8 cellular contexts compared by ENCODE assay signal in the genomic region with DNA sequence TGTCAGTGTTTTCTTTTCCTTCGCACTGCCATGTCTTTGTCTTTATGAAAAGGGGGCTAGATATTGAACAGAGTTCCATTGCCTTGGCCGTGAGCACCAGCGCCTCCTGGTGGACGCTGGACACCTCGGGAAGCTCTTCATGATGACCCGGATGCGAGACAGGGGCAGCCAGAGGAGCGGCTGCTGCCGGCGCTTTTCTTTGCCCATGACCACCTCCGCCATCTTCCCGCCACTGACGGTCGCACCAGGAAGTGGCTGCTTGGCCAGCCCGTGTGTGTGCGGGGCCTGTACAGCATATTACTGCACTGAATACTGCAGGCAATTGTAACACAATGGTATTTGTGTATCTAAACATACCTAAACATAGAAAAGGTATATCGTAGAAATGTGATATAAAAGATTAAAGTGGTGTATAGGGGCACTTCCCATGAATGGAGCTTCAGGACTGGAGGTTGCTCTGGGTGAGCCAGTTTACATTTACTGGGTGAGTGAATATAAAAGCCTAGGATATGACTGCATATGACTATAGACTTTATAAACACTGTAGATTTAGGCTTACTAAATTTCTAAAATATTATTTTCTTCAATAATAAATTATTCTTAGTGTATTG.
DNase-seq lines count a peak whose midpoint lies in the region; ATAC-seq and TF ChIP-seq lines count a peak whose summit lies in the region.

No MANE protein-coding gene starts in this region.

- no peak for DNase-seq in AG09319 (ENCODE audit: extremely low read depth, low read depth)
- DNase-seq in foreskin fibroblast, result peak in 1 of 2 donors; percentile 3
- no peak for DNase-seq in effector CD8-positive, alpha-beta T cell (lab: John Stamatoyannopoulos, UW)
- DNase-seq in NCI-H226, result no peak

- H3K36me3 ChIP-seq in Loucy (ENCODE audit: insufficient read depth, low read length), result no peaks in the 10 kb centered on the region

- TF ChIP-seq CTCF in AG09319 (IDR thresholded peaks at IDR 0.05; ENCODE audit: low read depth, low read length) (peak; percentile 48), Loucy (conservative IDR thresholded peaks at IDR 0.05; ENCODE audit: low read length) (peak; percentile 63), foreskin fibroblast (IDR thresholded peaks at IDR 0.05; ENCODE audit: low read depth, low read length) (peak; percentile 30)

- ATAC-seq in GM18867 (IDR thresholded peaks at IDR 0.05; ENCODE audit: unreplicated experiment) (peak; percentile 76), HG03095 (IDR thresholded peaks at IDR 0.05; ENCODE audit: unreplicated experiment) (no peak), GM18520 (IDR thresholded peaks at IDR 0.05; ENCODE audit: unreplicated experiment) (no peak)

- H3K4me2 ChIP-seq in Loucy (ENCODE audit: low read depth, low read length, poor library complexity, severe bottlenecking), result no peak overlapping the region

- H3K9me3 ChIP-seq in Loucy (ENCODE audit: insufficient read depth, low read depth, low read length), result no peaks in the 10 kb centered on the region; the same call in 1 of the 2 replicates

- no peaks in the 10 kb centered on the region for H4K20me1 ChIP-seq in Loucy (ENCODE audit: insufficient read depth, low read length, poor library complexity, severe bottlenecking)

- H2AFZ ChIP-seq in Loucy (ENCODE audit: low read length), result no peak overlapping the region

- H3K27me3 ChIP-seq in Loucy (ENCODE audit: insufficient read depth, low read length, poor library complexity, severe bottlenecking), result no peaks in the 10 kb centered on the region

- no peaks in the 10 kb centered on the region for H3K79me2 ChIP-seq in Loucy (ENCODE audit: insufficient read depth, low read length)

- H3K4me1 ChIP-seq in Loucy (ENCODE audit: insufficient read depth, low read length, poor library complexity, severe bottlenecking), result no peaks in the 10 kb centered on the region

- H3F3A ChIP-seq in Loucy (ENCODE audit: low read depth), result no peaks in the 10 kb centered on the region

- H3K9ac ChIP-seq in Loucy (ENCODE audit: low read depth, low read length, poor library complexity, severe bottlenecking), result no peak overlapping the region

- no peaks in the 10 kb centered on the region for H3K9me2 ChIP-seq in Loucy (replicated peaks; ENCODE audit: low read depth, low read length)

- H3K4me3 ChIP-seq in Loucy (ENCODE audit: low read length, poor library complexity, severe bottlenecking), result no peak overlapping the region
- H3K4me3 ChIP-seq in foreskin fibroblast (ENCODE audit: low read depth in 1 of 2, low read length in 2 of 2), result no peak overlapping the region
